ENCODE assay signal across 28 cellular contexts in the genomic region with DNA sequence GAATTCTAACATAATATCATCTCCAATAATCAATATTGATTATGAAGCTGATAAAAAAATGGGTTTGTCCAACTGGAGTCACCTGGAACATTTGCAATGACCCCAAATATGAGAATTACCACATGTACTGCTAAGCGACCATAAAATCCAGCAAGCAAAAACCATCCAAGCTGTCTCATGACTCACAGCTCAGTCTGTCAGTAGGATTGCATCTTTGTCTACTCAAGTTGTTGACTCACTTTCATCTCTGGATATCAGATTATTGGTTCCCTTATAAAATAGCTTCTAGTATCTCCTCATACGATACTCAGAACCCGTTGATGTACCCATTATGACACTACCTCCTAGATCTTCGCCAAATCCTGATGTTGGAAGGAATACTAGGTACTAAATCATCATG.
"Had no signal": no experiment of that assay in that cellular context is flagged by ENCODE, and none has a peak within 500 bp of the region (broad histone marks: within the 10 kb centered on the region; RNA-seq: fewer than 3 reads in every experiment).

No MANE protein-coding gene starts in this region.

- H3K4me1 ChIP-seq: colonic mucosa, heart left ventricle, left ventricle myocardium inferior, stomach, thyroid gland, upper lobe of left lung, vagina had no signal

- H3K4me3 ChIP-seq: cardiac muscle cell, colonic mucosa, dorsolateral prefrontal cortex, heart left ventricle, left ventricle myocardium inferior, lung, right lobe of liver, skin epidermis, stomach, thyroid gland, upper lobe of left lung, vagina had no signal

- H3K27me3 ChIP-seq: cardiac muscle cell, colonic mucosa, dorsolateral prefrontal cortex, heart left ventricle, right lobe of liver, stomach, thyroid gland, upper lobe of left lung, vagina had no signal

- H3K36me3 ChIP-seq: cardiac muscle cell, colonic mucosa, heart left ventricle, left ventricle myocardium inferior, right lobe of liver, stomach, thyroid gland, upper lobe of left lung, vagina had no signal

- DNase-seq: activated CD4-positive, alpha-beta T cell treated with anti-CD3 and anti-CD28 coated beads for 36 hours; activated CD4-positive, CD25-positive, alpha-beta regulatory T cell; activated naive CD4-positive, alpha-beta T cell; activated T-cell treated with anti-CD3 and anti-CD28 coated beads for 4 hours; activated T-cell treated with anti-CD3 and anti-CD28 coated beads, Interleukin-2, amount 50 U/mL, for 72 hours; cerebellar nuclear complex; colonic mucosa; dorsolateral prefrontal cortex; effector memory CD4-positive, alpha-beta T cell; foreskin fibroblast; heart left ventricle; hypothalamus; left ventricle myocardium inferior; right lobe of liver; stimulated activated CD4-positive, alpha-beta T cell treated with anti-CD3 and anti-CD28 coated beads, Interleukin-12 subunit alpha, Interleukin-12 subunit beta, amount 100 ng/mL, for 4 hours; stimulated activated CD4-positive, alpha-beta T cell treated with anti-CD3 and anti-CD28 coated beads, Interleukin-4, amount 100 ng/mL, for 4 hours; stimulated activated CD8-positive, alpha-beta memory T cell treated with anti-CD3 and anti-CD28 coated beads, Interleukin-4, amount 100 ng/mL, for 48 hours; stomach; T-cell; thyroid gland; upper lobe of left lung had no signal

- H3K9me3 ChIP-seq: colonic mucosa, left ventricle myocardium inferior, right lobe of liver, stomach, thyroid gland, upper lobe of left lung, vagina had no signal

- ATAC-seq: activated CD4-positive, alpha-beta T cell treated with anti-CD3 and anti-CD28 coated beads for 36 hours; activated naive CD4-positive, alpha-beta T cell treated with anti-CD3 and anti-CD28 coated beads, Interleukin-2, amount 50 U/mL, for 72 hours; activated T-cell treated with anti-CD3 and anti-CD28 coated beads, Interleukin-2, amount 50 U/mL, for 72 hours; esophagus mucosa; heart left ventricle; right lobe of liver; stimulated activated memory B cell treated with anti-CD40 and anti-IgM and Interleukin-4, amounts not matched to agents 10 μg/mL and 1 μg/mL and 100 μg/mL, for 72 hours; T-cell had no signal

- H3K27ac ChIP-seq: cardiac muscle cell, colonic mucosa, dorsolateral prefrontal cortex, heart left ventricle, left ventricle myocardium inferior, right lobe of liver, skin epidermis, stomach, thyroid gland, upper lobe of left lung, vagina had no signal
